ENCODE assay signal across 8 cellular contexts in genomic region chr21:26572668-26573381, GRCh38. TPM values are rescaled to one million over a fixed set of nuclear protein-coding genes. Genes with fewer than 3 reads are reported as not detected.
DNase-seq lines count a peak whose midpoint lies in the region; ATAC-seq, FAIRE-seq and TF ChIP-seq lines count a peak whose summit lies in the region.

Gene CYYR1 (minus strand): TSS chr21:26573286. CDS start chr21:26572940, 346 bp downstream.

- no peak for TF ChIP-seq POLR2A in sigmoid colon (IDR thresholded peaks at IDR 0.05)

- 2% methylated on average over 24 of the region's 61 CpGs for WGBS in mammary epithelial cell (ENCODE audit: low coverage, missing lambda C conversion rate)
- 4 to 34% methylated on average over 61 of the region's 61 CpGs for WGBS in sigmoid colon, 2 donors

- CTCF ChIA-PET in mammary epithelial cell (lab: Charles Lee; ENCODE audit: low non-redundant PET), result no interaction called here

- intact Hi-C loops in mammary epithelial cell (cut with micrococcal nuclease), result loop anchor here (5.0 kb wide), 1 partner anchor 181 kb away; no protein-coding TSS in a partner anchor
- intact Hi-C loops in sigmoid colon (cut with DNase I), result no loop called here

- no peak for DNase-seq in HFF-Myc (ENCODE audit: extremely low read depth, low read depth)
- DNase-seq in mammary epithelial cell, result peak; percentile 22
- peak; percentile 69 for DNase-seq in iPS-NIHi11 (ENCODE audit: low spot score)
- DNase-seq in sigmoid colon, result no peak
- no peak for DNase-seq in WERI-Rb-1
- no peak for DNase-seq in RCC 7860 (ENCODE audit: low spot score)
- DNase-seq in NCI-H1694 treated with DMSO at 0.1 percent for 48 hours (lab: John Stamatoyannopoulos, UW), result no peak

- no peak for ATAC-seq in HG03565 (IDR thresholded peaks at IDR 0.05; ENCODE audit: unreplicated experiment)

- H3K4me1 ChIP-seq in mammary epithelial cell (ENCODE audit: insufficient read depth, low read length), result no peaks in the 10 kb centered on the region
- no peaks in the 10 kb centered on the region for H3K4me1 ChIP-seq in sigmoid colon

- in situ Hi-C loops in mammary epithelial cell (cut with MboI; ENCODE audit: low sequenced_read_pairs in 2 of 2), result no loop called here

- H4K20me1 ChIP-seq in mammary epithelial cell (ENCODE audit: insufficient read depth, low read length), result no peaks in the 10 kb centered on the region

- no TSS peak for BruUV-seq in mammary epithelial cell (replicated peaks; lab: Mats Ljungman, UMichigan)

- no peak for TF ChIP-seq EP300 in sigmoid colon (IDR thresholded peaks at IDR 0.05)

- peak within 1 kb of the TSS; percentile 100 for H2AFZ ChIP-seq in mammary epithelial cell (ENCODE audit: low read depth, low read length)

- no peak within 1 kb of the TSS for H3K9ac ChIP-seq in mammary epithelial cell (ENCODE audit: insufficient read depth, low read length)

- H3K4me2 ChIP-seq in mammary epithelial cell (ENCODE audit: insufficient read depth, low read depth, low read length), result peak within 1 kb of the TSS; percentile 99

- dilution Hi-C loops in mammary epithelial cell (cut with HindIII; ENCODE audit: low sequenced_read_pairs), result no loop called here

- H3K9me3 ChIP-seq in mammary epithelial cell (replicated peaks; ENCODE audit: insufficient read depth, low read length), result no peaks in the 10 kb centered on the region
- no peaks in the 10 kb centered on the region for H3K9me3 ChIP-seq in sigmoid colon
- H3K9me3 ChIP-seq in WERI-Rb-1 (ENCODE audit: severe bottlenecking), result peaks cover 6% of the 10 kb centered on the region

- H3K36me3 ChIP-seq in mammary epithelial cell (ENCODE audit: insufficient read depth, low read length), result no peaks in the 10 kb centered on the region
- no peaks in the 10 kb centered on the region for H3K36me3 ChIP-seq in sigmoid colon
- H3K36me3 ChIP-seq in WERI-Rb-1, result no peaks in the 10 kb centered on the region

- H3K27ac ChIP-seq in mammary epithelial cell (ENCODE audit: insufficient read depth, low read depth, low read length) (no peak within 1 kb of the TSS), sigmoid colon (peak within 1 kb of the TSS; percentile 35 to 66 (median 41)), WERI-Rb-1 (no peak within 1 kb of the TSS)

- H3K27me3 ChIP-seq in mammary epithelial cell (ENCODE audit: insufficient read depth, low read length), result no peaks in the 10 kb centered on the region
- peaks cover 5 to 19% (median 9%) of the 10 kb centered on the region in 3 donors for H3K27me3 ChIP-seq in sigmoid colon
- no peaks in the 10 kb centered on the region for H3K27me3 ChIP-seq in WERI-Rb-1 (ENCODE audit: insufficient read depth, low read depth, severe bottlenecking)

- H3K4me3 ChIP-seq in HFF-Myc (replicated peaks; ENCODE audit: low read depth, low read length) (peak within 1 kb of the TSS; percentile 14; the same call in 1 of the 2 replicates), mammary epithelial cell (replicated peaks in 1 of 3; ENCODE audit: insufficient read depth in 1 of 3, low read depth in 2 of 3, low read length in 3 of 3) (peak within 1 kb of the TSS; percentile 59 to 63 (median 60)), sigmoid colon (peak within 1 kb of the TSS; percentile 4 to 39 (median 32)), WERI-Rb-1 (ENCODE audit: low read depth, low read length) (no peak within 1 kb of the TSS)

- no peak for FAIRE-seq in RCC 7860 (lab: Jason Lieb, UNC)

- H3K79me2 ChIP-seq in mammary epithelial cell (ENCODE audit: insufficient read depth, low read length), result no peaks in the 10 kb centered on the region

- TF ChIP-seq CTCF in HFF-Myc (IDR thresholded peaks at IDR 0.05; ENCODE audit: low read depth, low read length, missing control alignments) (no peak), mammary epithelial cell (conservative IDR thresholded peaks at IDR 0.05 in 1 of 2, IDR thresholded peaks at IDR 0.05 in 1 of 2; ENCODE audit: extremely low read depth in 1 of 2, insufficient read depth in 1 of 2, low read depth in 1 of 2, low read length in 2 of 2) (no peak), sigmoid colon (IDR thresholded peaks at IDR 0.05) (no peak), WERI-Rb-1 (IDR thresholded peaks at IDR 0.05; ENCODE audit: low read depth, low read length) (no peak)

RNA-seq across cellular contexts. Expression of gene CYYR1, which starts in this region (rescaled TPM):
- total RNA-seq in mammary epithelial cell, result 1 to 10 TPM; 3.0 to 5.2 TPM
- polyA plus RNA-seq in mammary epithelial cell, result 1.0 TPM
- polyA minus RNA-seq in mammary epithelial cell, result 0.72 TPM
- 10 to 100 TPM in 1 of 4 donors, 1 to 10 TPM in 3; 4.5 to 13.0 (median 6.1) TPM for total RNA-seq in sigmoid colon
- polyA plus RNA-seq in sigmoid colon, result 1 to 10 TPM; 1.8 to 4.2 (median 2.4) TPM

Comparison
In these comparisons a context has a peak if more than half of its experiments do, and no peak if none do; other contexts are left out.
1. DNase-seq: peak in mammary epithelial cell (single experiment) and iPS-NIHi11 (single experiment); none in HFF-Myc (single experiment), sigmoid colon (single experiment), WERI-Rb-1 (single experiment), RCC 7860 (single experiment) and NCI-H1694 treated with DMSO at 0.1 percent for 48 hours (single experiment).
2. H3K27ac ChIP-seq: peak in sigmoid colon (4 of 4); none in mammary epithelial cell (single experiment) and WERI-Rb-1 (single experiment).